ENCODE assay signal across 9 cellular contexts in genomic region chr20:6829510-6830116, GRCh38.
DNase-seq lines count a peak whose midpoint lies in the region; ATAC-seq and TF ChIP-seq lines count a peak whose summit lies in the region.
"Had no signal": no experiment of that assay in that cellular context is flagged by ENCODE, and none has a peak within 500 bp of the region (broad histone marks: within the 10 kb centered on the region; RNA-seq: fewer than 3 reads in every experiment).

No MANE protein-coding gene starts in this region.

- H3K36me3 ChIP-seq in hepatocyte (replicated peaks; ENCODE audit: insufficient read depth, low read depth), result no peaks in the 10 kb centered on the region

- H3K27ac ChIP-seq in hepatocyte, result no peak overlapping the region
- H3K27ac ChIP-seq in caudate nucleus (ENCODE audit: low read depth, low read length), result no peak overlapping the region
- H3K27ac ChIP-seq: skin epidermis had no signal

- no peaks in the 10 kb centered on the region for H3K27me3 ChIP-seq in hepatocyte

- no peak for ATAC-seq in GM19324 (IDR thresholded peaks at IDR 0.05; ENCODE audit: low FRiP score, unreplicated experiment)

- no peak overlapping the region for H2AFZ ChIP-seq in hepatocyte

- no peaks in the 10 kb centered on the region for H3K4me1 ChIP-seq in hepatocyte (ENCODE audit: insufficient read depth)

- H3K9me2 ChIP-seq in hepatocyte (replicated peaks; ENCODE audit: insufficient read depth), result no peaks in the 10 kb centered on the region

- TF ChIP-seq CTCF in HFF-Myc (IDR thresholded peaks at IDR 0.05; ENCODE audit: low read depth, low read length, missing control alignments) (peak; percentile 28), hepatocyte (IDR thresholded peaks at IDR 0.05; ENCODE audit: poor library complexity) (peak; percentile 20)

- no peaks in the 10 kb centered on the region for H4K20me1 ChIP-seq in hepatocyte (ENCODE audit: insufficient read depth, poor library complexity, severe bottlenecking)

- no peaks in the 10 kb centered on the region for H3K9me3 ChIP-seq in hepatocyte (ENCODE audit: low read depth)

- DNase-seq in DMS153 treated with DMSO at 0.1 percent for 48 hours (lab: John Stamatoyannopoulos, UW; ENCODE audit: unreplicated experiment) (peak; percentile 13), HFF-Myc (ENCODE audit: extremely low read depth, low read depth) (no peak), SK-MEL-5 (ENCODE audit: low read depth, low spot score) (peak; percentile 30), hepatocyte (ENCODE audit: low spot score) (no peak), caudate nucleus (lab: John Stamatoyannopoulos, UW) (no peak)
- DNase-seq in stimulated activated CD4-positive, alpha-beta T cell treated with anti-CD3 and anti-CD28 coated beads, Interleukin-4, amount 100 ng/mL, for 24 hours, result no peak
- DNase-seq: effector CD4-positive, alpha-beta T cell had no signal

- 94% methylated on average over 1 of the region's 1 CpG for WGBS in hepatocyte (ENCODE audit: low lambda C conversion rate, missing lambda C conversion rate)

- in situ Hi-C loops in SK-MEL-5 (cut with HindIII; ENCODE audit: low pct_unique_long_range_greater_than_20kb, low sequenced_read_pairs), result no loop called here

- no peak overlapping the region for H3K4me3 ChIP-seq in HFF-Myc (replicated peaks; ENCODE audit: low read depth, low read length)
- no peak overlapping the region for H3K4me3 ChIP-seq in hepatocyte
- H3K4me3 ChIP-seq: skin epidermis had no signal

- H3K79me2 ChIP-seq in hepatocyte, result no peaks in the 10 kb centered on the region

- no peak overlapping the region for H3K4me2 ChIP-seq in hepatocyte

Comparison
In these comparisons a context has a peak if more than half of its experiments do, and no peak if none do; other contexts are left out.
1. DNase-seq: peak in DMS153 treated with DMSO at 0.1 percent for 48 hours (single experiment) and SK-MEL-5 (single experiment); none in HFF-Myc (single experiment), hepatocyte (single experiment), stimulated activated CD4-positive, alpha-beta T cell treated with anti-CD3 and anti-CD28 coated beads, Interleukin-4, amount 100 ng/mL, for 24 hours (single experiment) and caudate nucleus (0 of 61).